Comparison of ENCODE assay signal across 6 cellular contexts in the genomic region with DNA sequence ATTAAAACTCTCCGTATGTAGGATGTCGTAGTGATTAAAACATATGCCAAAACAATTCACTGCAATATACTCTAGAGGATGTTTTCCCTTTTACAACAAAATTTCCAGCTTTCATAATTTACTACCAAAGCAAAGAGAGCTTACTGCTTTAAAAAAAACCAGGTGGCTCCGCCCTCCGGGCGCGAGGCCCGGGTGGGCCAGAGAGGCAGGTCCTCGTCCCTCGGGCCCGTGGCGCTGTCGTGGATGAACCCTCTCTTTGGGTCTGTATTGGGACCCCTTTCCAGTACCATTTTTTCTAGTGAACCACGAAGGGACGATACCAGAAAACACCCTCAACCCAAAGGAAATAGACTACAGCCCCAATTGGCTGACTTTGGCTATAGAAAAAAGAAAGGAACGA.
DNase-seq lines count a peak whose midpoint lies in the region; ATAC-seq, FAIRE-seq and TF ChIP-seq lines count a peak whose summit lies in the region.
"Not testable (repeated sequence)": the region's sequence is repeated elsewhere in the genome, so short reads cannot be mapped to it uniquely, and the experiment has no call there.

No MANE protein-coding gene starts in this region.

- not testable (repeated sequence) for TF ChIP-seq CTCF in CD8-positive, alpha-beta T cell (IDR thresholded peaks at IDR 0.05); PC-9 (conservative IDR thresholded peaks at IDR 0.05); mucosa of descending colon (IDR thresholded peaks at IDR 0.05)

- not testable (repeated sequence) for H3K4me3 ChIP-seq in CD8-positive, alpha-beta T cell (ENCODE audit: low read depth, low read length); PC-9; mucosa of descending colon

- not testable (repeated sequence) for H3K27me3 Mint-ChIP-seq in CD8-positive, alpha-beta T cell (ENCODE audit: low read depth); activated CD8-positive, alpha-beta T cell treated with anti-CD3 and anti-CD28 coated beads, Interleukin-2, amount 10 ng/mL, durations not matched to agents 7 days and 5 days (ENCODE audit: low read depth); stimulated activated memory B cell treated with anti-CD40 and anti-IgM and Interleukin-4, amounts not matched to agents 10 μg/mL and 1 μg/mL and 100 μg/mL, for 72 hours

- H3K4me1 Mint-ChIP-seq in CD8-positive, alpha-beta T cell (ENCODE audit: low read depth); activated CD8-positive, alpha-beta T cell treated with anti-CD3 and anti-CD28 coated beads, Interleukin-2, amount 10 ng/mL, durations not matched to agents 7 days and 5 days (ENCODE audit: low read depth); stimulated activated memory B cell treated with anti-CD40 and anti-IgM and Interleukin-4, amounts not matched to agents 10 μg/mL and 1 μg/mL and 100 μg/mL, for 72 hours: not testable (repeated sequence)

- ATAC-seq in CD8-positive, alpha-beta T cell, result peak; percentile 52
- peak; percentile 51 for ATAC-seq in activated CD8-positive, alpha-beta T cell treated with anti-CD3 and anti-CD28 coated beads, Interleukin-2, amount 10 ng/mL, durations not matched to agents 7 days and 5 days
- ATAC-seq in mucosa of descending colon, result peak; percentile 35
- peak; percentile 74 for ATAC-seq in stimulated activated memory B cell treated with anti-CD40 and anti-IgM and Interleukin-4, amounts not matched to agents 10 μg/mL and 1 μg/mL and 100 μg/mL, for 72 hours

- H3K27ac Mint-ChIP-seq in CD8-positive, alpha-beta T cell; activated CD8-positive, alpha-beta T cell treated with anti-CD3 and anti-CD28 coated beads, Interleukin-2, amount 10 ng/mL, durations not matched to agents 7 days and 5 days; stimulated activated memory B cell treated with anti-CD40 and anti-IgM and Interleukin-4, amounts not matched to agents 10 μg/mL and 1 μg/mL and 100 μg/mL, for 72 hours: not testable (repeated sequence)

- 0 out of 2 replicates have a peak overlapping the region, but pooled peaks have one; percentile 55 for H2AFZ ChIP-seq in PC-9

- not testable (repeated sequence) for H3K4me3 Mint-ChIP-seq in CD8-positive, alpha-beta T cell; activated CD8-positive, alpha-beta T cell treated with anti-CD3 and anti-CD28 coated beads, Interleukin-2, amount 10 ng/mL, durations not matched to agents 7 days and 5 days; stimulated activated memory B cell treated with anti-CD40 and anti-IgM and Interleukin-4, amounts not matched to agents 10 μg/mL and 1 μg/mL and 100 μg/mL, for 72 hours

- POLR2A ChIA-PET in CD8-positive, alpha-beta T cell (lab: Charles Lee); PC-9 (lab: Charles Lee; ENCODE audit: unreplicated experiment); activated CD8-positive, alpha-beta T cell treated with anti-CD3 and anti-CD28 coated beads, Interleukin-2, amount 10 ng/mL, durations not matched to agents 7 days and 5 days (lab: Charles Lee): not testable (repeated sequence)

- H3F3A ChIP-seq in PC-9 (ENCODE audit: insufficient read depth, low read depth), result not testable (repeated sequence)

- H3K9me3 Mint-ChIP-seq in CD8-positive, alpha-beta T cell, result peaks cover 15% of the 10 kb centered on the region
- H3K9me3 Mint-ChIP-seq in activated CD8-positive, alpha-beta T cell treated with anti-CD3 and anti-CD28 coated beads, Interleukin-2, amount 10 ng/mL, durations not matched to agents 7 days and 5 days (ENCODE audit: insufficient read depth), result peaks cover 24% of the 10 kb centered on the region
- H3K9me3 Mint-ChIP-seq in stimulated activated memory B cell treated with anti-CD40 and anti-IgM and Interleukin-4, amounts not matched to agents 10 μg/mL and 1 μg/mL and 100 μg/mL, for 72 hours, result not testable (repeated sequence)

- not testable (repeated sequence) for H3K36me3 Mint-ChIP-seq in CD8-positive, alpha-beta T cell; activated CD8-positive, alpha-beta T cell treated with anti-CD3 and anti-CD28 coated beads, Interleukin-2, amount 10 ng/mL, durations not matched to agents 7 days and 5 days (ENCODE audit: low read depth); stimulated activated memory B cell treated with anti-CD40 and anti-IgM and Interleukin-4, amounts not matched to agents 10 μg/mL and 1 μg/mL and 100 μg/mL, for 72 hours

- not testable (repeated sequence) for H3K9me2 ChIP-seq in PC-9 (ENCODE audit: insufficient read depth)

- BruUV-seq in PC-9 (replicated peaks; lab: Mats Ljungman, UMichigan), result not testable (repeated sequence)

- H3K27me3 ChIP-seq in CD8-positive, alpha-beta T cell (ENCODE audit: insufficient read depth, low read length); PC-9 (ENCODE audit: insufficient read depth, low read depth): not testable (repeated sequence)

- not testable (repeated sequence) for H3K27ac ChIP-seq in CD8-positive, alpha-beta T cell (ENCODE audit: low read depth, low read length); PC-9

- H3K4me2 ChIP-seq in PC-9, result not testable (repeated sequence)

- H4K20me1 ChIP-seq in PC-9 (ENCODE audit: insufficient read depth), result not testable (repeated sequence)

- H3K79me2 ChIP-seq in PC-9 (ENCODE audit: low read depth), result not testable (repeated sequence)

- intact Hi-C loops in CD8-positive, alpha-beta T cell (cut with DNase I, micrococcal nuclease); PC-9 (cut with micrococcal nuclease; ENCODE audit: unreplicated experiment); mucosa of descending colon (cut with DNase I, micrococcal nuclease): not testable (repeated sequence)

- peak; percentile 42 for FAIRE-seq in GM12892 (lab: Jason Lieb, UNC)

- TF ChIP-seq POLR2A in GM12892 (IDR thresholded peaks at IDR 0.05; ENCODE audit: low read depth, low read length), result not testable (repeated sequence)

- DNase-seq in CD8-positive, alpha-beta T cell; GM12892 (ENCODE audit: insufficient read length); PC-9; activated CD8-positive, alpha-beta T cell treated with anti-CD3 and anti-CD28 coated beads, Interleukin-2, amount 10 ng/mL, durations not matched to agents 7 days and 5 days; mucosa of descending colon: not testable (repeated sequence)

- H3K4me1 ChIP-seq in CD8-positive, alpha-beta T cell (ENCODE audit: insufficient read depth, low read length); PC-9 (replicated peaks; ENCODE audit: insufficient read depth); mucosa of descending colon (ENCODE audit: low read depth): not testable (repeated sequence)

- not testable (repeated sequence) for H3K36me3 ChIP-seq in CD8-positive, alpha-beta T cell (ENCODE audit: insufficient read depth, low read length); PC-9 (ENCODE audit: low read depth); mucosa of descending colon (ENCODE audit: low read depth)

- H3K9me3 ChIP-seq in CD8-positive, alpha-beta T cell (ENCODE audit: low read length); PC-9 (ENCODE audit: insufficient read depth, low read depth): not testable (repeated sequence)
- peaks cover 14% of the 10 kb centered on the region for H3K9me3 ChIP-seq in mucosa of descending colon

- CTCF ChIA-PET in CD8-positive, alpha-beta T cell (lab: Charles Lee); PC-9 (lab: Charles Lee); activated CD8-positive, alpha-beta T cell treated with anti-CD3 and anti-CD28 coated beads, Interleukin-2, amount 10 ng/mL, durations not matched to agents 7 days and 5 days (lab: Charles Lee): not testable (repeated sequence)
